2 cellular contexts compared by ENCODE assay signal in genomic region chr3:174859109-174859735, GRCh38.
TF ChIP-seq lines count a peak whose summit lies in the region.

TSS of gene NAALADL2 (plus strand) at chr3:174859334.

TF ChIP-seq in SK-N-SH, 30 proteins besides CTCF, POLR2A, EP300 and RAD21 (continued from another document):
- TF ChIP-seq USF1 (IDR thresholded peaks at IDR 0.05; ENCODE audit: borderline replicate concordance, low read depth) (no peak), NFIC (IDR thresholded peaks at IDR 0.05; ENCODE audit: borderline replicate concordance) (no peak), POLR2AphosphoS5 (IDR thresholded peaks at IDR 0.05; ENCODE audit: low read depth, low read length) (no peak), PBX3 (IDR thresholded peaks at IDR 0.05) (no peak), EZH2phosphoT487 (IDR thresholded peaks at IDR 0.05; ENCODE audit: borderline replicate concordance, low read depth) (no peak)
TF ChIP-seq in SK-N-SH: peak in this region for 0.

TF ChIP-seq in SK-N-SH treated with all-trans-retinoic acid at 6 μM for 48 hours, 23 proteins besides CTCF, POLR2A, EP300 and RAD21 (continued from another document):
- TF ChIP-seq PATZ1 (CRISPR knock-in tag; IDR thresholded peaks at IDR 0.05; ENCODE audit: borderline replicate concordance) = no peak
